In the genomic region with DNA sequence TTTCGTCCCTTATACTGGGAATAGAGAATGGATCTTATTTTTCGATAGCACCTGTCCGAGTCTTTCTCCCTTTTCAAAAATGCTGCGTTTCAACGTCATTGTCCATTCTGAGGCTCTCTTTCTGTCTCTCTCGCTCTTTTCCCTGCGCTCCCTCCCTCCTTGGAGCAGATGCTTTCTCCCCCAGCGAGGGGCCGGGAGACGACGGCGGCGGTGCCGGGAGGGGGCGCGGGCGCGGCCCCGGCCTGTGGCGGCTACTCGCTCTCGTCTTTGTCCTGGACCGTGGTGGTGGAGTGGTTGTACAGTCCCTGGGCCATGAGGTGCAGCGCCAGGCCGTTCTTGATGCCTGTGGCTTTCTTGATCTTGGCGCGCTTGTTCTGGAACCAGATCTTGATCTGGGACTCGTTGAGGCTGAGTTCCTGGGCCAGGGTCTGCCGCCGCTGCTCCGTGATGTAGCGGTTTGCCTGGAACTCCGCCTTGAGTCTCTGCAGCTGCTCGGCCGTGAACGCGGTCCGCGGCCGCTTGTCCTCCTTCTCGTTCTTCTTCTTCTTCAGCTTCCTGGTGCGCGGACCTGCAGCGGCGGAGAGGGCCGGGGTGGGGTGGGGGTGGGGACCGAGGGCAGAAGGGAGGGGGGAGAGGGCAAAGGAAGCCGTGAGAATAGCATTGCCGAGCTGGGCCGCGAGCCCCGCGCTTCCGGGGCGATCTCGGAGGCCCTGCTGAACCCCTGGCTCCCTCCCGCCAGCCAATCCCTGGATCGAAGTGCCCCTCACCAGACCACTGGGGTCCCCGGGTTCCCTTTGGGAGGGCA, we compare ENCODE assay signal across 13 cellular contexts. TPM values are rescaled to one million over a fixed set of nuclear protein-coding genes. Genes with fewer than 3 reads are reported as not detected.
A peak's percentile ranks its signal among the peaks of the same experiment; 100 is the strongest.
DNase-seq lines count a peak whose midpoint lies in the region; ATAC-seq and TF ChIP-seq lines count a peak whose summit lies in the region.
"Had no signal": no experiment of that assay in that cellular context is flagged by ENCODE, and none has a peak within 500 bp of the region (broad histone marks: within the 10 kb centered on the region; RNA-seq: fewer than 3 reads in every experiment).

No MANE protein-coding gene starts in this region.

- H3K27ac ChIP-seq in left ventricle myocardium inferior (replicated peaks) = no peak overlapping the region
- H3K27ac ChIP-seq in colonic mucosa = no peak overlapping the region
- H3K27ac ChIP-seq in naive thymus-derived CD4-positive, alpha-beta T cell (ENCODE audit: low read depth, low read length) = no peak overlapping the region
- H3K27ac ChIP-seq in upper lobe of right lung = no peak overlapping the region
- H3K27ac ChIP-seq: C4-2B, pancreas had no signal

- H3K27ac Mint-ChIP-seq in naive thymus-derived CD4-positive, alpha-beta T cell = no peak overlapping the region

- POLR2A ChIA-PET in naive thymus-derived CD4-positive, alpha-beta T cell (lab: Charles Lee) = no interaction called here

- CTCF ChIA-PET in naive thymus-derived CD4-positive, alpha-beta T cell (lab: Charles Lee) = no interaction called here

- intact Hi-C loops in left ventricle myocardium inferior (cut with micrococcal nuclease) (no loop called here), cardiac septum (cut with DNase I) (no loop called here), colonic mucosa (cut with DNase I) (no loop called here), upper lobe of right lung (cut with DNase I) (no loop called here)
- intact Hi-C loops in naive thymus-derived CD4-positive, alpha-beta T cell (cut with micrococcal nuclease) = no loop called here

- ATAC-seq in naive thymus-derived CD4-positive, alpha-beta T cell = no peak
- no peak for ATAC-seq in upper lobe of right lung

- H3K9me3 ChIP-seq in left ventricle myocardium inferior (replicated peaks) (no peaks in the 10 kb centered on the region), colonic mucosa (no peaks in the 10 kb centered on the region), upper lobe of right lung (no peaks in the 10 kb centered on the region)
- no peaks in the 10 kb centered on the region for H3K9me3 ChIP-seq in naive thymus-derived CD4-positive, alpha-beta T cell (ENCODE audit: control insufficient read depth in 2 of 3, low read length in 3 of 3)
- H3K9me3 ChIP-seq: pancreas had no signal

- peaks cover 0 to 6% (median 0%) of the 10 kb centered on the region in 11 donors for H3K9me3 Mint-ChIP-seq in naive thymus-derived CD4-positive, alpha-beta T cell

- peaks cover 79 to 89% (median 86%) of the 10 kb centered on the region in 5 donors for H3K27me3 Mint-ChIP-seq in naive thymus-derived CD4-positive, alpha-beta T cell

- H3K4me3 ChIP-seq in left ventricle myocardium inferior (peak overlapping the region; percentile 60), colonic mucosa (peak overlapping the region; percentile 10), upper lobe of right lung (peak overlapping the region; percentile 37)
- H3K4me3 ChIP-seq in naive thymus-derived CD4-positive, alpha-beta T cell (ENCODE audit: low read length) = peak overlapping the region; percentile 38

- H3K4me1 ChIP-seq in left ventricle myocardium inferior = peaks cover 50% of the 10 kb centered on the region
- H3K4me1 ChIP-seq in colonic mucosa = peaks cover 8% of the 10 kb centered on the region
- H3K4me1 ChIP-seq in naive thymus-derived CD4-positive, alpha-beta T cell (ENCODE audit: control insufficient read depth in 2 of 2, insufficient read depth in 2 of 2, low read length in 2 of 2) = peaks cover 3 to 7% of the 10 kb centered on the region in 2 donors
- peaks cover 13% of the 10 kb centered on the region for H3K4me1 ChIP-seq in upper lobe of right lung

- H3K4me3 Mint-ChIP-seq in naive thymus-derived CD4-positive, alpha-beta T cell = peak overlapping the region; percentile 50 to 90 (median 83)

- peaks cover 100% of the 10 kb centered on the region for H3K27me3 ChIP-seq in left ventricle myocardium inferior (ENCODE audit: low read depth)
- H3K27me3 ChIP-seq in colonic mucosa = peaks cover 86% of the 10 kb centered on the region
- peaks cover 15 to 31% of the 10 kb centered on the region in 2 donors for H3K27me3 ChIP-seq in naive thymus-derived CD4-positive, alpha-beta T cell (ENCODE audit: control insufficient read depth in 2 of 2, insufficient read depth in 2 of 2, low read length in 2 of 2)
- H3K27me3 ChIP-seq in upper lobe of right lung = peaks cover 96% of the 10 kb centered on the region

- H3K4me1 Mint-ChIP-seq in naive thymus-derived CD4-positive, alpha-beta T cell = peaks cover 9 to 60% (median 36%) of the 10 kb centered on the region in 7 donors

- TF ChIP-seq CTCF in left ventricle myocardium inferior (IDR thresholded peaks at IDR 0.05; ENCODE audit: borderline replicate concordance) = no peak
- TF ChIP-seq CTCF in colonic mucosa (IDR thresholded peaks at IDR 0.05) = no peak
- no peak for TF ChIP-seq CTCF in upper lobe of right lung (IDR thresholded peaks at IDR 0.05)

- DNase-seq in left ventricle myocardium inferior (no peak), cardiac septum (ENCODE audit: low spot score) (no peak), colonic mucosa (no peak), upper lobe of right lung (no peak), GF-D8 (lab: John Stamatoyannopoulos, UW) (no peak), NCI-H69 (lab: John Stamatoyannopoulos, UW) (no peak), KG1 (lab: John Stamatoyannopoulos, UW) (no peak)
- no peak for DNase-seq in naive thymus-derived CD4-positive, alpha-beta T cell
- DNase-seq: amniotic stem cell; NK-92 treated with Interleukin-12 subunit alpha and Interleukin-12 subunit beta, amount 100 ng/mL, for 24 hours; pancreas had no signal

- H3K36me3 ChIP-seq in left ventricle myocardium inferior (no peaks in the 10 kb centered on the region), colonic mucosa (no peaks in the 10 kb centered on the region), upper lobe of right lung (no peaks in the 10 kb centered on the region)
- H3K36me3 ChIP-seq in naive thymus-derived CD4-positive, alpha-beta T cell (ENCODE audit: control insufficient read depth in 2 of 3, insufficient read depth in 3 of 3, low read length in 3 of 3) = no peaks in the 10 kb centered on the region
- H3K36me3 ChIP-seq: pancreas had no signal

- peak overlapping the region in 1 of 2 donors; percentile 6 for H3K9ac ChIP-seq in colonic mucosa (ENCODE audit: low read depth in 2 of 2, low read length in 2 of 2)

- peaks cover 0 to 1% (median 0%) of the 10 kb centered on the region in 5 donors for H3K36me3 Mint-ChIP-seq in naive thymus-derived CD4-positive, alpha-beta T cell

RNA-seq across cellular contexts. Expression of gene EN1, which starts 4.6 kb away (rescaled TPM):
- total RNA-seq in left ventricle myocardium inferior (not detected), cardiac septum (0.13 TPM), colonic mucosa (not detected), upper lobe of right lung (not detected)
- total RNA-seq in naive thymus-derived CD4-positive, alpha-beta T cell = not detected
- not detected for polyA plus RNA-seq in naive thymus-derived CD4-positive, alpha-beta T cell
- total RNA-seq: fibroblast of villous mesenchyme, pancreas had no signal
- polyA plus RNA-seq: pancreas had no signal

Comparison
In these comparisons a context has a peak if more than half of its experiments do, and no peak if none do; other contexts are left out.
1. H3K4me3 ChIP-seq: peak in every context shown above with its lines; median percentile 60 in left ventricle myocardium inferior; 38 in naive thymus-derived CD4-positive, alpha-beta T cell; 37 in upper lobe of right lung; 10 in colonic mucosa.